19 cellular contexts compared by ENCODE assay signal in genomic region chr12:107536613-107537012, GRCh38.
DNase-seq lines count a peak whose midpoint lies in the region; ATAC-seq and TF ChIP-seq lines count a peak whose summit lies in the region.
"Had no signal": no experiment of that assay in that cellular context is flagged by ENCODE, and none has a peak within 500 bp of the region (broad histone marks: within the 10 kb centered on the region; RNA-seq: fewer than 3 reads in every experiment).

No MANE protein-coding gene starts in this region.

- in situ Hi-C loops in IMR-90 (cut with MboI; ENCODE audit: low sequenced_read_pairs): no loop called here
- in situ Hi-C loops in astrocyte of the spinal cord (cut with HindIII; ENCODE audit: low sequenced_read_pairs): no loop called here

- H3K79me1 ChIP-seq in IMR-90 (ENCODE audit: low read depth in 1 of 2, low read length in 2 of 2): no peaks in the 10 kb centered on the region

- dilution Hi-C loops in IMR-90 (cut with HindIII; ENCODE audit: low sequenced_read_pairs, unreplicated experiment): no loop called here

- H4K5ac ChIP-seq in IMR-90 (ENCODE audit: low read depth, low read length): no peak overlapping the region

- H3K4me1 ChIP-seq in IMR-90 (ENCODE audit: control insufficient read depth, insufficient read depth, low read length) (no peaks in the 10 kb centered on the region; the same call in 1 of the 2 replicates), osteoblast (ENCODE audit: insufficient read depth, low read length) (no peaks in the 10 kb centered on the region)

- H2BK20ac ChIP-seq in IMR-90 (ENCODE audit: low read depth, low read length): no peak overlapping the region

- H2BK5ac ChIP-seq in IMR-90 (ENCODE audit: low read depth, low read length, poor library complexity, severe bottlenecking): no peak overlapping the region

- H3K14ac ChIP-seq in IMR-90 (replicated peaks; ENCODE audit: low read depth, low read length): no peak overlapping the region

- TF ChIP-seq POLR2A in IMR-90 (IDR thresholded peaks at IDR 0.05; ENCODE audit: low read depth, low read length): no peak

- intact Hi-C loops in IMR-90 (cut with micrococcal nuclease): no loop called here

- H2AK5ac ChIP-seq in IMR-90 (ENCODE audit: low read depth, low read length): no peak overlapping the region

- no peak overlapping the region for H4K8ac ChIP-seq in IMR-90 (ENCODE audit: low read depth in 2 of 2, low read length in 2 of 2)

- H3K27ac ChIP-seq in AG04450 (ENCODE audit: low read depth, low read length) (no peak overlapping the region), IMR-90 (ENCODE audit: insufficient read depth, low read length) (no peak overlapping the region), osteoblast (ENCODE audit: low read depth, low read length) (no peak overlapping the region)
- H3K27ac ChIP-seq: SK-N-MC had no signal

- no peaks in the 10 kb centered on the region for H3K9me1 ChIP-seq in IMR-90 (ENCODE audit: insufficient read depth, low read length)

- H2AFZ ChIP-seq in IMR-90 (replicated peaks; ENCODE audit: low read length, poor library complexity): no peak overlapping the region
- H2AFZ ChIP-seq in osteoblast (ENCODE audit: low read length): no peak overlapping the region

- no peak overlapping the region for H3K56ac ChIP-seq in IMR-90 (ENCODE audit: extremely low read depth, insufficient read depth, low read length)

- H3K36me3 ChIP-seq in IMR-90 (ENCODE audit: control insufficient read depth, insufficient read depth, low read length) (no peaks in the 10 kb centered on the region), osteoblast (ENCODE audit: insufficient read depth, low read length) (no peaks in the 10 kb centered on the region)

- no peak overlapping the region for H2BK15ac ChIP-seq in IMR-90 (ENCODE audit: low read depth, low read length)

- TF ChIP-seq CTCF in AG04450 (IDR thresholded peaks at IDR 0.05; ENCODE audit: low read depth, low read length): no peak
- TF ChIP-seq CTCF in IMR-90 (conservative IDR thresholded peaks at IDR 0.05; ENCODE audit: low read depth, low read length): no peak
- no peak for TF ChIP-seq CTCF in astrocyte of the spinal cord (IDR thresholded peaks at IDR 0.05; ENCODE audit: low read depth, low read length)
- TF ChIP-seq CTCF in GM20000 (IDR thresholded peaks at IDR 0.05; ENCODE audit: extremely low read depth, missing control alignments): no peak
- no peak for TF ChIP-seq CTCF in osteoblast (IDR thresholded peaks at IDR 0.05; ENCODE audit: extremely low read depth, low read depth, low read length)

- H2BK120ac ChIP-seq in IMR-90 (ENCODE audit: low read depth, low read length): no peak overlapping the region

- no peak overlapping the region for H3K4ac ChIP-seq in IMR-90 (ENCODE audit: low read depth, low read length)

- no peak overlapping the region for H2AK9ac ChIP-seq in IMR-90 (replicated peaks; ENCODE audit: low read depth, low read length, poor library complexity)

- no peak overlapping the region for H3K23ac ChIP-seq in IMR-90 (ENCODE audit: low read depth, low read length)

- WGBS in IMR-90 (ENCODE audit: extremely low coverage in 2 of 2, insufficient read length in 1 of 2), 2 experiments: no CpG with 5 or more reads among the region's 2 CpGs

- H4K20me1 ChIP-seq in IMR-90 (ENCODE audit: insufficient read depth, low read length) (no peaks in the 10 kb centered on the region), osteoblast (ENCODE audit: insufficient read depth, low read length) (no peaks in the 10 kb centered on the region)

- H3K27me3 ChIP-seq in AG04450 (ENCODE audit: control insufficient read depth, insufficient read depth, low read length) (no peaks in the 10 kb centered on the region), IMR-90 (ENCODE audit: control insufficient read depth, insufficient read depth, low read length) (no peaks in the 10 kb centered on the region), osteoblast (ENCODE audit: insufficient read depth, low read length) (no peaks in the 10 kb centered on the region)

- TF ChIP-seq RAD21 in IMR-90 (IDR thresholded peaks at IDR 0.05; ENCODE audit: low read length): no peak

- no TSS peak for BruUV-seq in IMR-90 (replicated peaks; lab: Mats Ljungman, UMichigan)

- H4K91ac ChIP-seq in IMR-90 (ENCODE audit: insufficient read depth, low read depth, low read length): no peak overlapping the region

- no peak overlapping the region for H3K9ac ChIP-seq in IMR-90 (ENCODE audit: low read depth, low read length)

- H3K4me2 ChIP-seq in IMR-90 (ENCODE audit: low read depth, low read length): no peak overlapping the region
- H3K4me2 ChIP-seq in osteoblast (ENCODE audit: insufficient read depth, low read length): no peak overlapping the region

- no peak overlapping the region for H3K4me3 ChIP-seq in AG04450 (ENCODE audit: low read depth, low read length)
- no peak overlapping the region for H3K4me3 ChIP-seq in IMR-90 (ENCODE audit: insufficient read depth, low read depth, low read length)
- H3K4me3 ChIP-seq in astrocyte of the spinal cord (ENCODE audit: low read depth, low read length): no peak overlapping the region
- no peak overlapping the region for H3K4me3 ChIP-seq in osteoblast (ENCODE audit: insufficient read depth, low read length)
- H3K4me3 ChIP-seq: SK-N-MC had no signal

- H3K18ac ChIP-seq in IMR-90 (ENCODE audit: low read depth, low read length): no peak overlapping the region

- ATAC-seq in IMR-90 (ENCODE audit: low read depth): peak; percentile 53; the same call in 1 of the 2 replicates
- ATAC-seq in GM21576 (IDR thresholded peaks at IDR 0.05; ENCODE audit: unreplicated experiment): no peak

- H3K9me3 ChIP-seq in AG04450 (ENCODE audit: control insufficient read depth, insufficient read depth, low read length) (peaks cover 7% of the 10 kb centered on the region), IMR-90 (ENCODE audit: control insufficient read depth, insufficient read depth, low read length) (peaks cover 3% of the 10 kb centered on the region; the same call in 1 of the 2 replicates), osteoblast (ENCODE audit: low read depth, low read length) (no peaks in the 10 kb centered on the region)

- CTCF ChIA-PET in AG04450 (lab: Charles Lee) (interaction anchor here (0.7 kb wide), 1 partner anchor 131 kb away, joined by 3 read pairs; no protein-coding TSS in a partner anchor), IMR-90 (lab: Yijun Ruan, JAX) (no interaction called here)

- POLR2A ChIA-PET in AG04450 (lab: Yijun Ruan, JAX): no interaction called here
- POLR2A ChIA-PET in IMR-90 (lab: Charles Lee; ENCODE audit: unreplicated experiment): no interaction called here

- H3K79me2 ChIP-seq in osteoblast (ENCODE audit: insufficient read depth, low read length): no peaks in the 10 kb centered on the region

- DNase-seq in AG04450 (ENCODE audit: low read depth, low spot score): peak; percentile 11
- DNase-seq in IMR-90: peak; percentile 53
- DNase-seq in NCI-H345 treated with DMSO at 0.1 percent for 48 hours (lab: John Stamatoyannopoulos, UW; ENCODE audit: unreplicated experiment): peak; percentile 7
- DNase-seq in astrocyte of the spinal cord (ENCODE audit: low read depth, low spot score): peak; percentile 13
- DNase-seq in GM20000 (ENCODE audit: low spot score): no peak
- DNase-seq in osteoblast (ENCODE audit: insufficient read length, low spot score, missing footprints): no peak
- no peak for DNase-seq in stimulated activated CD4-positive, alpha-beta T cell treated with anti-CD3 and anti-CD28 coated beads, Interleukin-12 subunit alpha, Interleukin-12 subunit beta, amount 100 ng/mL, for 4 hours
- DNase-seq: C1 segment of cervical spinal cord; CD8-positive, alpha-beta memory T cell; DND-41; H9; Kasumi-1; NCI-H1417 treated with DMSO at 0.1 percent for 48 hours; NCI-H187 treated with DMSO at 0.1 percent for 48 hours; NCI-H446; NCI-H526 treated with DMSO at 0.1 percent for 48 hours; SHP77 had no signal

TF ChIP-seq in IMR-90, 13 proteins besides CTCF, POLR2A, EP300 and RAD21:
- no peak for TF ChIP-seq MAFK (IDR thresholded peaks at IDR 0.05; ENCODE audit: low read depth, low read length)
- no peak for TF ChIP-seq BHLHE40 (IDR thresholded peaks at IDR 0.05; ENCODE audit: low read depth, low read length)
- TF ChIP-seq, protein P1, sequence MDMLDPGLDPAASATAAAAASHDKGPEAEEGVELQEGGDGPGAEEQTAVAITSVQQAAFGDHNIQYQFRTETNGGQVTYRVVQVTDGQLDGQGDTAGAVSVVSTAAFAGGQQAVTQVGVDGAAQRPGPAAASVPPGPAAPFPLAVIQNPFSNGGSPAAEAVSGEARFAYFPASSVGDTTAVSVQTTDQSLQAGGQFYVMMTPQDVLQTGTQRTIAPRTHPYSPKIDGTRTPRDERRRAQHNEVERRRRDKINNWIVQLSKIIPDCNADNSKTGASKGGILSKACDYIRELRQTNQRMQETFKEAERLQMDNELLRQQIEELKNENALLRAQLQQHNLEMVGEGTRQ (IDR thresholded peaks at IDR 0.05; ENCODE audit: low read depth, low read length): no peak
- no peak for TF ChIP-seq RCOR1 (IDR thresholded peaks at IDR 0.05; ENCODE audit: insufficient replicate concordance, low read length)
- TF ChIP-seq ELK1 (IDR thresholded peaks at IDR 0.05; ENCODE audit: borderline replicate concordance, low read depth, low read length): no peak
- no peak for TF ChIP-seq MXI1 (IDR thresholded peaks at IDR 0.05; ENCODE audit: borderline replicate concordance, low read depth, low read length)
- no peak for TF ChIP-seq NFE2L2 (IDR thresholded peaks at IDR 0.05; ENCODE audit: low read depth, low read length)
- TF ChIP-seq FOS (IDR thresholded peaks at IDR 0.05; ENCODE audit: low read depth, low read length): no peak
- TF ChIP-seq MAZ (IDR thresholded peaks at IDR 0.05; ENCODE audit: borderline replicate concordance, low read depth, low read length): no peak
- TF ChIP-seq RFX5 (IDR thresholded peaks at IDR 0.05; ENCODE audit: low read depth, low read length): no peak
- no peak for TF ChIP-seq SMC3 (IDR thresholded peaks at IDR 0.05; ENCODE audit: low read depth, low read length)
- TF ChIP-seq CEBPB (IDR thresholded peaks at IDR 0.05; ENCODE audit: low read depth, low read length): no peak
- no peak for TF ChIP-seq CHD1 (IDR thresholded peaks at IDR 0.05; ENCODE audit: low read depth, low read length)

Comparison
In these comparisons a context has a peak if more than half of its experiments do, and no peak if none do; other contexts are left out.
1. DNase-seq: peak in AG04450 (single experiment), IMR-90 (single experiment), NCI-H345 treated with DMSO at 0.1 percent for 48 hours (single experiment) and astrocyte of the spinal cord (single experiment); none in GM20000 (single experiment), osteoblast (single experiment) and stimulated activated CD4-positive, alpha-beta T cell treated with anti-CD3 and anti-CD28 coated beads, Interleukin-12 subunit alpha, Interleukin-12 subunit beta, amount 100 ng/mL, for 4 hours (single experiment).